In genomic region chr1:55216078-55216477, GRCh38 we compare ENCODE assay signal across 8 cellular contexts. TPM values are rescaled to one million over a fixed set of nuclear protein-coding genes. Genes with fewer than 3 reads are reported as not detected.
A peak's percentile ranks its signal among the peaks of the same experiment; 100 is the strongest.
DNase-seq lines count a peak whose midpoint lies in the region; ATAC-seq and TF ChIP-seq lines count a peak whose summit lies in the region.

No MANE protein-coding gene starts in this region.

- TF ChIP-seq CTCF in WERI-Rb-1 (IDR thresholded peaks at IDR 0.05; ENCODE audit: low read depth, low read length) (no peak), hepatocyte (IDR thresholded peaks at IDR 0.05; ENCODE audit: poor library complexity) (no peak), mucosa of descending colon (IDR thresholded peaks at IDR 0.05) (no peak)

- no peak for ATAC-seq in stimulated activated effector memory CD8-positive, alpha-beta T cell treated with anti-CD3 and anti-CD28 coated beads, Interleukin-12 subunit alpha, Interleukin-12 subunit beta, amount 100 ng/mL, for 72 hours
- no peak for ATAC-seq in HG03571 (IDR thresholded peaks at IDR 0.05; ENCODE audit: unreplicated experiment)
- no peak for ATAC-seq in mucosa of descending colon
- no peak for ATAC-seq in HG03342 (IDR thresholded peaks at IDR 0.05; ENCODE audit: unreplicated experiment)

- peak overlapping the region; percentile 75 for H2AFZ ChIP-seq in hepatocyte

- peaks cover 21% of the 10 kb centered on the region for H4K20me1 ChIP-seq in hepatocyte (ENCODE audit: insufficient read depth, poor library complexity, severe bottlenecking)

- intact Hi-C loops in mucosa of descending colon (cut with DNase I, micrococcal nuclease) = no loop called here

- no peaks in the 10 kb centered on the region for H3K27me3 ChIP-seq in WERI-Rb-1 (ENCODE audit: insufficient read depth, low read depth, severe bottlenecking)
- H3K27me3 ChIP-seq in hepatocyte = no peaks in the 10 kb centered on the region

- peak overlapping the region; percentile 94 for H3K27ac ChIP-seq in WERI-Rb-1
- H3K27ac ChIP-seq in hepatocyte = peak overlapping the region; percentile 96

- peak overlapping the region; percentile 99 for H3K27ac Mint-ChIP-seq in stimulated activated effector memory CD8-positive, alpha-beta T cell treated with anti-CD3 and anti-CD28 coated beads, Interleukin-12 subunit alpha, Interleukin-12 subunit beta, amount 100 ng/mL, for 72 hours

- peak overlapping the region; percentile 92 for H3K4me2 ChIP-seq in hepatocyte

- H3K4me1 ChIP-seq in hepatocyte (ENCODE audit: insufficient read depth) = peaks cover 26% of the 10 kb centered on the region
- peaks cover 16% of the 10 kb centered on the region for H3K4me1 ChIP-seq in mucosa of descending colon (ENCODE audit: low read depth)

- H3K79me2 ChIP-seq in hepatocyte = peaks cover 30% of the 10 kb centered on the region

- no peaks in the 10 kb centered on the region for H3K9me3 Mint-ChIP-seq in stimulated activated effector memory CD8-positive, alpha-beta T cell treated with anti-CD3 and anti-CD28 coated beads, Interleukin-12 subunit alpha, Interleukin-12 subunit beta, amount 100 ng/mL, for 72 hours

- WGBS in hepatocyte (ENCODE audit: low lambda C conversion rate, missing lambda C conversion rate) = 21% methylated on average over 10 of the region's 10 CpGs

- H3K4me3 ChIP-seq in WERI-Rb-1 (ENCODE audit: low read depth, low read length) = peak overlapping the region; percentile 91
- H3K4me3 ChIP-seq in hepatocyte = peak overlapping the region; percentile 90
- no peak overlapping the region for H3K4me3 ChIP-seq in mucosa of descending colon

- peaks cover 19% of the 10 kb centered on the region for H3K36me3 Mint-ChIP-seq in stimulated activated effector memory CD8-positive, alpha-beta T cell treated with anti-CD3 and anti-CD28 coated beads, Interleukin-12 subunit alpha, Interleukin-12 subunit beta, amount 100 ng/mL, for 72 hours

- no peaks in the 10 kb centered on the region for H3K9me3 ChIP-seq in WERI-Rb-1 (ENCODE audit: severe bottlenecking)
- no peaks in the 10 kb centered on the region for H3K9me3 ChIP-seq in hepatocyte (ENCODE audit: low read depth)
- no peaks in the 10 kb centered on the region for H3K9me3 ChIP-seq in mucosa of descending colon

- H3K9me2 ChIP-seq in hepatocyte (replicated peaks; ENCODE audit: insufficient read depth) = no peaks in the 10 kb centered on the region

- H3K36me3 ChIP-seq in WERI-Rb-1 (peaks cover 8% of the 10 kb centered on the region), hepatocyte (replicated peaks; ENCODE audit: insufficient read depth, low read depth) (no peaks in the 10 kb centered on the region), mucosa of descending colon (ENCODE audit: low read depth) (no peaks in the 10 kb centered on the region)

- DNase-seq in DMS79 treated with DMSO at 0.1 percent for 48 hours (lab: John Stamatoyannopoulos, UW) = peak; percentile 31
- no peak for DNase-seq in DMS79 (lab: John Stamatoyannopoulos, UW)
- DNase-seq in WERI-Rb-1 = no peak
- no peak for DNase-seq in hepatocyte (ENCODE audit: low spot score)
- no peak for DNase-seq in stimulated activated effector memory CD8-positive, alpha-beta T cell treated with anti-CD3 and anti-CD28 coated beads, Interleukin-12 subunit alpha, Interleukin-12 subunit beta, amount 100 ng/mL, for 72 hours (ENCODE audit: low spot score in 2 of 2)
- DNase-seq in mucosa of descending colon = no peak

- peaks cover 60% of the 10 kb centered on the region for H3K4me1 Mint-ChIP-seq in stimulated activated effector memory CD8-positive, alpha-beta T cell treated with anti-CD3 and anti-CD28 coated beads, Interleukin-12 subunit alpha, Interleukin-12 subunit beta, amount 100 ng/mL, for 72 hours

- peak overlapping the region; percentile 96 for H3K4me3 Mint-ChIP-seq in stimulated activated effector memory CD8-positive, alpha-beta T cell treated with anti-CD3 and anti-CD28 coated beads, Interleukin-12 subunit alpha, Interleukin-12 subunit beta, amount 100 ng/mL, for 72 hours

RNA-seq across cellular contexts. Expression of gene USP24, which starts 0.9 kb away (rescaled TPM):
- 41.9 and 45.2 TPM in 2 replicates for total RNA-seq in hepatocyte
- 9.3 and 10.8 TPM in 2 replicates for polyA plus RNA-seq in hepatocyte
- total RNA-seq in mucosa of descending colon = 10 to 100 TPM; 35.5 to 51.1 (median 46.2) TPM
